ENCODE assay signal across 21 cellular contexts in the genomic region with DNA sequence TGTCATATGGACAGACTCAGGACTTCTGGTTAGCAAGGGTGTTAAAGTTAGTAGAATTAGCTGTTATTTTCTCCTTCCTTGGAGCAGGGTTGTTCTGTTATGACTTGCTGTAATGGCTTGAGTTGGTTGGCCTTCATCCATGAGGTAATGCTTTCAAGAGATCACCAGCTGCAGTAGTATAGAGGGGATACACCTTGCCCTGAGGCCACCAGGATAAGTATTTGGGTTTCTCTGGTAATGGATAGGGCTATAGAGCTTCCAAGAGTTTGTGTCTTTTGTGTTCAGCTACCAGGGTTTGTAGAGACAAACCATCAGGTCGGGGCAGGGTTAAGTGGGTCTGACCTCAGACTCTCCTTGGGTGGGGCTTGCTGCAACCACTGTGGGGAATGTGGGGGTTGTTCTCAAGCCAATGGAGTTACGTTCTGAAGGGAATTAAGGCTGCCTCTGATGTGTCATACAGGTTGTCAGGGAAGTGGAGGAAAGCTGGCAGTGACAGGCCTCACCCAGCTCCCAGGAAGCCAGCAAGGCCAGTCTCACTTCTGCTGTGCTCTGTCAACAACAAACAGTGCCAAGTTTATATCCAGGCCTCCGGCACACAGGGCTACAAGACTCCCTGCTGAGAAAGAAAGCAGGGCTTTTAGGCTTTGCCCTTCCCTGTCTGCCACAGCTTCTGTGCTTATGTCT.
DNase-seq lines count a peak whose midpoint lies in the region; ATAC-seq, FAIRE-seq and TF ChIP-seq lines count a peak whose summit lies in the region.
"Had no signal": no experiment of that assay in that cellular context is flagged by ENCODE, and none has a peak within 500 bp of the region (broad histone marks: within the 10 kb centered on the region; RNA-seq: fewer than 3 reads in every experiment).

No MANE protein-coding gene starts in this region.

- peak overlapping the region; percentile 17 for H2AFZ ChIP-seq in keratinocyte (ENCODE audit: control insufficient read depth, low read length)
- H2AFZ ChIP-seq: GM23338, neural progenitor cell had no signal

- no peaks in the 10 kb centered on the region for H3K4me1 ChIP-seq in right cardiac atrium (ENCODE audit: control insufficient read depth, insufficient read depth, low read length)
- no peaks in the 10 kb centered on the region for H3K4me1 ChIP-seq in adipocyte (ENCODE audit: control insufficient read depth, insufficient read depth, low read length)
- peaks cover 12% of the 10 kb centered on the region for H3K4me1 ChIP-seq in keratinocyte (ENCODE audit: control insufficient read depth, extremely low read depth, insufficient read depth, low read length)
- no peaks in the 10 kb centered on the region for H3K4me1 ChIP-seq in psoas muscle
- H3K4me1 ChIP-seq: neural progenitor cell had no signal

- DNase-seq in Right ventricle myocardium inferior (ENCODE audit: missing footprints) (peak; percentile 30), right cardiac atrium (no peak), adipocyte (ENCODE audit: low read depth) (peak; percentile 1), keratinocyte (ENCODE audit: low read depth, low spot score) (no peak), foreskin fibroblast (no peak), DMS53 treated with DMSO at 0.1 percent for 48 hours (lab: John Stamatoyannopoulos, UW; ENCODE audit: unreplicated experiment) (no peak), psoas muscle (no peak)
- DNase-seq: ACHN; activated CD4-positive, alpha-beta T cell treated with anti-CD3 and anti-CD28 coated beads for 48 hours; activated CD8-positive, alpha-beta memory T cell treated with anti-CD3 and anti-CD28 coated beads, Interleukin-2, amount 10 ng/mL, durations not matched to agents 7 days and 5 days; DMS53; endodermal cell; IMR-90; T-helper 17 cell had no signal

- no peaks in the 10 kb centered on the region for H3K27me3 ChIP-seq in right cardiac atrium (ENCODE audit: control insufficient read depth, insufficient read depth)
- no peaks in the 10 kb centered on the region for H3K27me3 ChIP-seq in adipocyte (replicated peaks; ENCODE audit: control insufficient read depth, insufficient read depth, low read length)
- no peaks in the 10 kb centered on the region for H3K27me3 ChIP-seq in keratinocyte (ENCODE audit: control insufficient read depth, extremely low read depth, insufficient read depth, low read length)
- H3K27me3 ChIP-seq in psoas muscle (ENCODE audit: insufficient read depth in 3 of 3, low read length in 2 of 3): no peaks in the 10 kb centered on the region
- H3K27me3 ChIP-seq: neural progenitor cell had no signal

- H3K9ac ChIP-seq in adipocyte (ENCODE audit: low read length): no peak overlapping the region
- H3K9ac ChIP-seq in keratinocyte (ENCODE audit: control insufficient read depth, extremely low read depth, insufficient read depth, low read length): no peak overlapping the region
- H3K9ac ChIP-seq: neural progenitor cell had no signal

- H3K4me3 ChIP-seq in right cardiac atrium (ENCODE audit: low read length) (no peak overlapping the region), adipocyte (ENCODE audit: low read length) (no peak overlapping the region), keratinocyte (ENCODE audit: control insufficient read depth in 2 of 3, extremely low read depth in 1 of 3, insufficient read depth in 2 of 3, low read depth in 1 of 3, low read length in 3 of 3) (no peak overlapping the region), foreskin fibroblast (ENCODE audit: low read depth in 1 of 2, low read length in 2 of 2) (no peak overlapping the region), psoas muscle (no peak overlapping the region)
- H3K4me3 ChIP-seq: GM23338, neural progenitor cell had no signal

- peak overlapping the region; percentile 3 for H3K4me2 ChIP-seq in keratinocyte (ENCODE audit: control insufficient read depth, extremely low read depth, insufficient read depth, low read depth, low read length)
- H3K4me2 ChIP-seq: GM23338, neural progenitor cell had no signal

- FAIRE-seq in keratinocyte (lab: Jason Lieb, UNC): no peak
- FAIRE-seq: colon, GM12892 had no signal

- dilution Hi-C loops in keratinocyte (cut with MboI; ENCODE audit: extremely low pct_ligation_motif_present, low sequenced_read_pairs): no loop called here

- H4K20me1 ChIP-seq in keratinocyte (ENCODE audit: control insufficient read depth, extremely low read depth, insufficient read depth, low read length): no peaks in the 10 kb centered on the region

- no peaks in the 10 kb centered on the region for H3K9me1 ChIP-seq in keratinocyte (ENCODE audit: control insufficient read depth, extremely low read depth, insufficient read depth, low read length)

- H3K36me3 ChIP-seq in adipocyte (ENCODE audit: control insufficient read depth, insufficient read depth, low read length, severe bottlenecking) (no peaks in the 10 kb centered on the region), keratinocyte (ENCODE audit: control insufficient read depth in 2 of 2, extremely low read depth in 1 of 2, insufficient read depth in 2 of 2, low read length in 2 of 2) (no peaks in the 10 kb centered on the region), psoas muscle (ENCODE audit: insufficient read depth in 1 of 2, low read depth in 1 of 2) (no peaks in the 10 kb centered on the region)
- H3K36me3 ChIP-seq: neural progenitor cell had no signal

- no peak for TF ChIP-seq CTCF in keratinocyte (optimal IDR thresholded peaks at IDR 0.05 in 1 of 3, IDR thresholded peaks at IDR 0.05 in 1 of 3, conservative IDR thresholded peaks at IDR 0.05 in 1 of 3; ENCODE audit: extremely low read depth in 1 of 3, insufficient read depth in 2 of 3, low read length in 3 of 3)
- TF ChIP-seq CTCF in foreskin fibroblast (IDR thresholded peaks at IDR 0.05; ENCODE audit: low read depth, low read length): no peak
- no peak for TF ChIP-seq CTCF in psoas muscle (IDR thresholded peaks at IDR 0.05)

- WGBS in right cardiac atrium: 39% methylated on average over 3 of the region's 3 CpGs
- 36 to 39% (median 36%) methylated on average over 3 of the region's 3 CpGs for WGBS in psoas muscle, 3 donors

- no peaks in the 10 kb centered on the region for H3K79me2 ChIP-seq in keratinocyte (ENCODE audit: control insufficient read depth, insufficient read depth, low read length)

- H3K9me3 ChIP-seq in right cardiac atrium (ENCODE audit: control insufficient read depth, low read length) (no peaks in the 10 kb centered on the region), adipocyte (ENCODE audit: control insufficient read depth, low read length) (peaks cover 4% of the 10 kb centered on the region), keratinocyte (ENCODE audit: control insufficient read depth, low read depth, low read length) (no peaks in the 10 kb centered on the region), psoas muscle (peaks cover 1% of the 10 kb centered on the region)

- no peak overlapping the region for H3K27ac ChIP-seq in right cardiac atrium (ENCODE audit: low read length)
- no peak overlapping the region for H3K27ac ChIP-seq in keratinocyte (ENCODE audit: control insufficient read depth, insufficient read depth, low read length)
- no peak overlapping the region for H3K27ac ChIP-seq in psoas muscle
- H3K27ac ChIP-seq: HL-60, neural progenitor cell had no signal

- ATAC-seq in Right ventricle myocardium inferior (no peak), right cardiac atrium (no peak), GM18858 (IDR thresholded peaks at IDR 0.05; ENCODE audit: unreplicated experiment) (no peak), psoas muscle (no peak)
- ATAC-seq: activated CD8-positive, alpha-beta memory T cell treated with anti-CD3 and anti-CD28 coated beads, Interleukin-2, amount 10 ng/mL, durations not matched to agents 7 days and 5 days; GM23338; Panc1; T-helper 17 cell had no signal

- intact Hi-C loops in Right ventricle myocardium inferior (cut with DNase I) (no loop called here), right cardiac atrium (cut with DNase I) (no loop called here), psoas muscle (cut with DNase I) (no loop called here)

Comparison
In these comparisons a context has a peak if more than half of its experiments do, and no peak if none do; other contexts are left out.
1. DNase-seq: peak in Right ventricle myocardium inferior (single experiment) and adipocyte (single experiment); none in right cardiac atrium (0 of 3), keratinocyte (single experiment), foreskin fibroblast (0 of 2), DMS53 treated with DMSO at 0.1 percent for 48 hours (single experiment) and psoas muscle (0 of 2).